26 cellular contexts compared by ENCODE assay signal in genomic region chr3:192639987-192640386, GRCh38.
A peak's percentile ranks its signal among the peaks of the same experiment; 100 is the strongest.
DNase-seq lines count a peak whose midpoint lies in the region; ATAC-seq, FAIRE-seq and TF ChIP-seq lines count a peak whose summit lies in the region.
"Had no signal": no experiment of that assay in that cellular context is flagged by ENCODE, and none has a peak within 500 bp of the region (broad histone marks: within the 10 kb centered on the region; RNA-seq: fewer than 3 reads in every experiment).

No MANE protein-coding gene starts in this region.

- ATAC-seq in left ventricle myocardium superior (no peak), A549 (no peak), K562 (no peak), GM19395 (IDR thresholded peaks at IDR 0.05; ENCODE audit: unreplicated experiment) (no peak)
- ATAC-seq: GM12878 had no signal

- CTCF ChIA-PET in A549 (lab: Yijun Ruan, JAX) (no interaction called here), K562 (lab: Yijun Ruan, JAX; ENCODE audit: low intra/inter-chr PET ratio) (no interaction called here)

- peak overlapping the region; percentile 92 for H3K27ac ChIP-seq in left ventricle myocardium inferior (replicated peaks)
- H3K27ac ChIP-seq in A549: no peak overlapping the region
- no peak overlapping the region for H3K27ac ChIP-seq in K562 (ENCODE audit: extremely low read depth, low read depth, low read length)
- no peak overlapping the region for H3K27ac ChIP-seq in osteoblast (ENCODE audit: low read depth, low read length)
- H3K27ac ChIP-seq: 22Rv1, BLaER1 had no signal

- H3K4me3 ChIP-seq in left ventricle myocardium inferior: no peak overlapping the region
- H3K4me3 ChIP-seq in A549: no peak overlapping the region
- no peak overlapping the region for H3K4me3 ChIP-seq in K562
- no peak overlapping the region for H3K4me3 ChIP-seq in osteoblast (ENCODE audit: insufficient read depth, low read length)
- H3K4me3 ChIP-seq: BLaER1, GM12878 had no signal

- H3K9me3 ChIP-seq in left ventricle myocardium inferior (replicated peaks) (no peaks in the 10 kb centered on the region), A549 (no peaks in the 10 kb centered on the region), K562 (replicated peaks; ENCODE audit: control insufficient read depth, insufficient read depth, low read depth, low read length) (no peaks in the 10 kb centered on the region; the same call in 1 of the 2 replicates), osteoblast (ENCODE audit: low read depth, low read length) (no peaks in the 10 kb centered on the region)
- H3K9me3 ChIP-seq: BE2C, BLaER1 had no signal

- H3K4me2 ChIP-seq in A549: no peak overlapping the region
- no peak overlapping the region for H3K4me2 ChIP-seq in K562 (ENCODE audit: insufficient read depth, low read length)
- H3K4me2 ChIP-seq in osteoblast (ENCODE audit: insufficient read depth, low read length): no peak overlapping the region
- H3K4me2 ChIP-seq: BLaER1 had no signal

- peaks cover 39% of the 10 kb centered on the region for H3K4me1 ChIP-seq in left ventricle myocardium inferior
- H3K4me1 ChIP-seq in A549: no peaks in the 10 kb centered on the region
- H3K4me1 ChIP-seq in K562 (replicated peaks in 1 of 2; ENCODE audit: control insufficient read depth in 2 of 2, insufficient read depth in 2 of 2, low read length in 2 of 2): no peaks in the 10 kb centered on the region
- no peaks in the 10 kb centered on the region for H3K4me1 ChIP-seq in osteoblast (ENCODE audit: insufficient read depth, low read length)
- H3K4me1 ChIP-seq: BE2C, BLaER1 had no signal

- no peak for FAIRE-seq in A549 (lab: Jason Lieb, UNC)
- no peak for FAIRE-seq in K562 (lab: Jason Lieb, UNC)
- FAIRE-seq: GM12878, GM12892, GM18507 had no signal

- in situ Hi-C loops in K562 (cut with MboI): no loop called here

- no peaks in the 10 kb centered on the region for H3K9me1 ChIP-seq in K562 (ENCODE audit: control insufficient read depth, insufficient read depth, low read length)

- no peaks in the 10 kb centered on the region for H3K27me3 ChIP-seq in left ventricle myocardium inferior (ENCODE audit: low read depth)
- no peaks in the 10 kb centered on the region for H3K27me3 ChIP-seq in K562 (ENCODE audit: control insufficient read depth in 2 of 2, insufficient read depth in 2 of 2, low read length in 2 of 2)
- no peaks in the 10 kb centered on the region for H3K27me3 ChIP-seq in osteoblast (ENCODE audit: insufficient read depth, low read length)
- H3K27me3 ChIP-seq: BE2C, BLaER1 had no signal

- H2AFZ ChIP-seq in K562 (ENCODE audit: low read depth, low read length) (no peak overlapping the region), osteoblast (ENCODE audit: low read length) (no peak overlapping the region)

- H3K36me3 ChIP-seq in left ventricle myocardium inferior (no peaks in the 10 kb centered on the region), K562 (ENCODE audit: control insufficient read depth, insufficient read depth, low read length) (no peaks in the 10 kb centered on the region), osteoblast (ENCODE audit: insufficient read depth, low read length) (no peaks in the 10 kb centered on the region)
- H3K36me3 ChIP-seq: BE2C, BLaER1 had no signal

- 2% methylated on average over 2 of the region's 2 CpGs for WGBS in A549 (ENCODE audit: missing lambda C conversion rate)
- 0% methylated on average over 2 of the region's 2 CpGs for WGBS in K562 (ENCODE audit: insufficient coverage, low coverage, missing lambda C conversion rate)

- DNase-seq in left ventricle myocardium inferior (no peak), left ventricle myocardium superior (no peak), A549 (ENCODE audit: low read depth in 1 of 2, low spot score in 1 of 2) (no peak), K562 (ENCODE audit: extremely low read depth in 1 of 4, low spot score in 3 of 4) (no peak), osteoblast (ENCODE audit: insufficient read length, low spot score, missing footprints) (peak; percentile 19), GM20000 (ENCODE audit: low spot score) (no peak)
- DNase-seq: ACHN; BE2C; C1 segment of cervical spinal cord; CD4-positive, alpha-beta memory T cell; CD4-positive, CD25-positive, alpha-beta regulatory T cell; CD8-positive, alpha-beta memory T cell; COR-L47; DMS 273 treated with DMSO at 0.1 percent for 48 hours; DMS153; DMS53; DMS79; DND-41; EL; GDM1 had no signal

- no peak overlapping the region for H3K9ac ChIP-seq in K562 (ENCODE audit: insufficient read depth in 1 of 2, low read depth in 2 of 2, low read length in 2 of 2)
- H3K9ac ChIP-seq: BLaER1 had no signal

- TF ChIP-seq CTCF in left ventricle myocardium inferior (IDR thresholded peaks at IDR 0.05; ENCODE audit: borderline replicate concordance) (no peak), A549 (IDR thresholded peaks at IDR 0.05) (no peak), K562 (IDR thresholded peaks at IDR 0.05 in 2 of 3, conservative IDR thresholded peaks at IDR 0.05 in 1 of 3; ENCODE audit: insufficient read depth in 2 of 3, low read depth in 1 of 3, low read length in 3 of 3) (no peak), osteoblast (IDR thresholded peaks at IDR 0.05; ENCODE audit: extremely low read depth, low read depth, low read length) (no peak), GM20000 (IDR thresholded peaks at IDR 0.05; ENCODE audit: extremely low read depth, missing control alignments) (no peak)

- intact Hi-C loops in left ventricle myocardium inferior (cut with micrococcal nuclease) (no loop called here), left ventricle myocardium superior (cut with micrococcal nuclease) (no loop called here), K562 (cut with micrococcal nuclease) (no loop called here)

- no peak for TF ChIP-seq POLR2A in A549 (IDR thresholded peaks at IDR 0.05; ENCODE audit: low read length)
- no peak for TF ChIP-seq POLR2A in K562 (conservative IDR thresholded peaks at IDR 0.05)

- H3K79me2 ChIP-seq in K562 (ENCODE audit: control insufficient read depth, insufficient read depth, low read length) (no peaks in the 10 kb centered on the region), osteoblast (ENCODE audit: insufficient read depth, low read length) (no peaks in the 10 kb centered on the region)

- H4K20me1 ChIP-seq in K562 (replicated peaks; ENCODE audit: control insufficient read depth, insufficient read depth, low read length) (no peaks in the 10 kb centered on the region), osteoblast (ENCODE audit: insufficient read depth, low read length) (no peaks in the 10 kb centered on the region)
- H4K20me1 ChIP-seq: BLaER1 had no signal

- no TSS peak for BruUV-seq in K562 (replicated peaks; lab: Mats Ljungman, UMichigan)

- TF ChIP-seq RAD21 in A549 (conservative IDR thresholded peaks at IDR 0.05 in 1 of 2, IDR thresholded peaks at IDR 0.05 in 1 of 2) (no peak), K562 (CRISPR knock-in tag; conservative IDR thresholded peaks at IDR 0.05 in 1 of 2, IDR thresholded peaks at IDR 0.05 in 1 of 2) (no peak)

- POLR2A ChIA-PET in A549 (lab: Yijun Ruan, JAX) (no interaction called here), K562 (lab: Yijun Ruan, JAX) (interaction anchor here (0.6 kb wide), 1 partner anchor 68 kb away, joined by 3 read pairs; no protein-coding TSS in a partner anchor)

- no peak for TF ChIP-seq EP300 in A549 (IDR thresholded peaks at IDR 0.05)
- no peak for TF ChIP-seq EP300 in K562 (IDR thresholded peaks at IDR 0.05; ENCODE audit: low read length)

TF ChIP-seq in A549, 52 proteins besides CTCF, POLR2A, EP300 and RAD21:
- TF ChIP-seq HMGXB4 (CRISPR knock-in tag; IDR thresholded peaks at IDR 0.05; ENCODE audit: borderline replicate concordance) (no peak), MAFK (IDR thresholded peaks at IDR 0.05; ENCODE audit: partially characterized antibody) (peak; percentile 89)

TF ChIP-seq in K562, 482 proteins besides CTCF, POLR2A, EP300 and RAD21:
- no peak for TF ChIP-seq NUFIP1 (IDR thresholded peaks at IDR 0.05; ENCODE audit: partially characterized antibody)
- TF ChIP-seq ZNF316 (IDR thresholded peaks at IDR 0.05): peak; percentile 71
- no peak for TF ChIP-seq POLR2H (tag; IDR thresholded peaks at IDR 0.05; ENCODE audit: low read depth)
- peak; percentile 76 for TF ChIP-seq MAFF (IDR thresholded peaks at IDR 0.05; ENCODE audit: low read length)
- TF ChIP-seq C11orf30 (IDR thresholded peaks at IDR 0.05; ENCODE audit: low read depth): peak; percentile 60; the same call in 1 of the 2 replicates
- TF ChIP-seq MAFG (tag; conservative IDR thresholded peaks at IDR 0.05): peak; percentile 70
- peak; percentile 71 for TF ChIP-seq MAFK (IDR thresholded peaks at IDR 0.05; ENCODE audit: low read length)
